ENCODE assay signal across 1 cellular context in the genomic region with DNA sequence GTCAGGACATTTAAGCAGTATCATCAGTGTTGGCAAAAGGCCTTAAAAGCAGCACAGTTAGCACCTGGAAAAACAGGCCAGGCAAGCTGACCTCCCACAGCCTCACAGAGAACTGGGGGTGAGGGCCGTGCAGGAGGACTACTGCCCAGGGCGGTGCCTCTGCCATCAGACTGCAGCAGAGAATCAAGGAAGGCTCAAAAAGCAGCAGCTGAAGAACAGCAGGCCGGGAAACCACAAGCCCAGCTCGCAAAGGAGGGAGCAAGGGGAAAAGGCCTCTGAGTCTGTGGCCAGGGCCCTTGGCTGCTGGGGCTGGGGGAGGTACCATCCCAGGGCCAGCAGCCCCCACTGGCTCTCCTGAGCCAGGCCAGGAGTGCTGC.
TF ChIP-seq lines count a peak whose summit lies in the region.

No MANE protein-coding gene starts in this region.

TF ChIP-seq in HCT116, 20 proteins besides CTCF, POLR2A, EP300 and RAD21 (continued from another document):
- TF ChIP-seq, protein P1, sequence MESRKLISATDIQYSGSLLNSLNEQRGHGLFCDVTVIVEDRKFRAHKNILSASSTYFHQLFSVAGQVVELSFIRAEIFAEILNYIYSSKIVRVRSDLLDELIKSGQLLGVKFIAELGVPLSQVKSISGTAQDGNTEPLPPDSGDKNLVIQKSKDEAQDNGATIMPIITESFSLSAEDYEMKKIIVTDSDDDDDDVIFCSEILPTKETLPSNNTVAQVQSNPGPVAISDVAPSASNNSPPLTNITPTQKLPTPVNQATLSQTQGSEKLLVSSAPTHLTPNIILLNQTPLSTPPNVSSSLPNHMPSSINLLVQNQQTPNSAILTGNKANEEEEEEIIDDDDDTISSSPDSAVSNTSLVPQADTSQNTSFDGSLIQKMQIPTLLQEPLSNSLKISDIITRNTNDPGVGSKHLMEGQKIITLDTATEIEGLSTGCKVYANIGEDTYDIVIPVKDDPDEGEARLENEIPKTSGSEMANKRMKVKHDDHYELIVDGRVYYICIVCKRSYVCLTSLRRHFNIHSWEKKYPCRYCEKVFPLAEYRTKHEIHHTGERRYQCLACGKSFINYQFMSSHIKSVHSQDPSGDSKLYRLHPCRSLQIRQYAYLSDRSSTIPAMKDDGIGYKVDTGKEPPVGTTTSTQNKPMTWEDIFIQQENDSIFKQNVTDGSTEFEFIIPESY (IDR thresholded peaks at IDR 0.05; ENCODE audit: extremely low read depth, insufficient replicate concordance, low read length), result no peak
- TF ChIP-seq SIN3A (IDR thresholded peaks at IDR 0.05; ENCODE audit: low read depth) (no peak), SP1 (IDR thresholded peaks at IDR 0.05; ENCODE audit: low read depth) (no peak), POLR2AphosphoS5 (IDR thresholded peaks at IDR 0.05; ENCODE audit: low read depth, low read length) (no peak), ZFX (IDR thresholded peaks at IDR 0.05) (no peak), FOSL1 (IDR thresholded peaks at IDR 0.05; ENCODE audit: low read depth) (no peak), ELF1 (IDR thresholded peaks at IDR 0.05; ENCODE audit: borderline replicate concordance, low read depth) (no peak), EZH2phosphoT487 (IDR thresholded peaks at IDR 0.05; ENCODE audit: borderline replicate concordance) (no peak)
- TF ChIP-seq, protein P2, sequence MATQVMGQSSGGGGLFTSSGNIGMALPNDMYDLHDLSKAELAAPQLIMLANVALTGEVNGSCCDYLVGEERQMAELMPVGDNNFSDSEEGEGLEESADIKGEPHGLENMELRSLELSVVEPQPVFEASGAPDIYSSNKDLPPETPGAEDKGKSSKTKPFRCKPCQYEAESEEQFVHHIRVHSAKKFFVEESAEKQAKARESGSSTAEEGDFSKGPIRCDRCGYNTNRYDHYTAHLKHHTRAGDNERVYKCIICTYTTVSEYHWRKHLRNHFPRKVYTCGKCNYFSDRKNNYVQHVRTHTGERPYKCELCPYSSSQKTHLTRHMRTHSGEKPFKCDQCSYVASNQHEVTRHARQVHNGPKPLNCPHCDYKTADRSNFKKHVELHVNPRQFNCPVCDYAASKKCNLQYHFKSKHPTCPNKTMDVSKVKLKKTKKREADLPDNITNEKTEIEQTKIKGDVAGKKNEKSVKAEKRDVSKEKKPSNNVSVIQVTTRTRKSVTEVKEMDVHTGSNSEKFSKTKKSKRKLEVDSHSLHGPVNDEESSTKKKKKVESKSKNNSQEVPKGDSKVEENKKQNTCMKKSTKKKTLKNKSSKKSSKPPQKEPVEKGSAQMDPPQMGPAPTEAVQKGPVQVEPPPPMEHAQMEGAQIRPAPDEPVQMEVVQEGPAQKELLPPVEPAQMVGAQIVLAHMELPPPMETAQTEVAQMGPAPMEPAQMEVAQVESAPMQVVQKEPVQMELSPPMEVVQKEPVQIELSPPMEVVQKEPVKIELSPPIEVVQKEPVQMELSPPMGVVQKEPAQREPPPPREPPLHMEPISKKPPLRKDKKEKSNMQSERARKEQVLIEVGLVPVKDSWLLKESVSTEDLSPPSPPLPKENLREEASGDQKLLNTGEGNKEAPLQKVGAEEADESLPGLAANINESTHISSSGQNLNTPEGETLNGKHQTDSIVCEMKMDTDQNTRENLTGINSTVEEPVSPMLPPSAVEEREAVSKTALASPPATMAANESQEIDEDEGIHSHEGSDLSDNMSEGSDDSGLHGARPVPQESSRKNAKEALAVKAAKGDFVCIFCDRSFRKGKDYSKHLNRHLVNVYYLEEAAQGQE (IDR thresholded peaks at IDR 0.05; ENCODE audit: low read depth), result no peak
